ENCODE assay signal across 30 cellular contexts in the genomic region with DNA sequence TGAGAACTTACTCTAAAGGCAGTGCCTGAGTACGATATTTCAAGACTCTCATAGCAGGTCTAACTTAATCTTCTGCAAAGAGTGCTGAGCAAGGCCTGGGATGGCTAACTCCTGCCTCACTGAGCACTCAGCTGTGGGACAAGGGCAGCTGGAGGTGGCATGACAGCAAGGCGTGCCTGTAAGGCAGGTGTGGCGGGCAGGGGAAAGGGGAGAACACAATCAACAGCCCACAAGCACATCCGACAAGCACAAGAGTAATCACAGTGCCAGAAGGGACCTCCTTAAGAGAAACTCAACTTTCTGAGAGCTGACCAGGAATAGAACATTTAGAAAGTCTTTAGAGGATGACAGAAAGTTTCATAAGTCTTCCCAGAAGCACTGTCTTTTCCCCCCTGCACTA. TPM values are rescaled to one million over a fixed set of nuclear protein-coding genes. Genes with fewer than 3 reads are reported as not detected.
"Had no signal": no experiment of that assay in that cellular context is flagged by ENCODE, and none has a peak within 500 bp of the region (broad histone marks: within the 10 kb centered on the region; RNA-seq: fewer than 3 reads in every experiment).

No MANE protein-coding gene starts in this region.

- H3K4me1 Mint-ChIP-seq: mesothelial cell of epicardium had no signal

- H3K9me3 ChIP-seq: esophagus squamous epithelium, gastrocnemius medialis, heart right ventricle, left lung, lower lobe of right lung, mucosa of descending colon had no signal

- H3K27me3 Mint-ChIP-seq: naive thymus-derived CD4-positive, alpha-beta T cell had no signal

- H3K27me3 ChIP-seq: dorsolateral prefrontal cortex, esophagus squamous epithelium, gastrocnemius medialis, heart right ventricle, left lung had no signal

- ATAC-seq: esophagus mucosa; gastrocnemius medialis; heart right ventricle; left cardiac atrium; left lung; left ventricle myocardium superior; lower lobe of right lung; mucosa of descending colon; naive thymus-derived CD4-positive, alpha-beta T cell had no signal

- H3K4me3 ChIP-seq: coronary artery, dorsolateral prefrontal cortex, esophagus squamous epithelium, gastrocnemius medialis, heart right ventricle, left lung, lower lobe of right lung, mucosa of descending colon had no signal

- H3K4me1 ChIP-seq: esophagus squamous epithelium, gastrocnemius medialis, heart right ventricle, left lung, lower lobe of right lung had no signal

- DNase-seq: dermis blood vessel endothelial cell; dorsolateral prefrontal cortex; effector CD4-positive, alpha-beta T cell; effector memory CD4-positive, alpha-beta T cell; erythroblast; esophagus squamous epithelium; foreskin fibroblast; foreskin melanocyte; gastrocnemius medialis; glutamatergic neuron; head of caudate nucleus; heart right ventricle; hippocampal formation; left cardiac atrium; left lung; left ventricle myocardium superior; lower lobe of right lung; mesenchymal stem cell; mucosa of descending colon; naive thymus-derived CD4-positive, alpha-beta T cell had no signal

- H3K4me3 Mint-ChIP-seq: mesothelial cell of epicardium; naive thymus-derived CD4-positive, alpha-beta T cell had no signal

- H3K27ac ChIP-seq: coronary artery, dorsolateral prefrontal cortex, epithelial cell of prostate, esophagus squamous epithelium, gastrocnemius medialis, heart right ventricle, left lung, lower lobe of right lung had no signal

- H3K27ac Mint-ChIP-seq: mesothelial cell of epicardium had no signal

- H3K9me3 Mint-ChIP-seq: mesothelial cell of epicardium; naive thymus-derived CD4-positive, alpha-beta T cell had no signal

RNA-seq across cellular contexts. Expression of a gene that starts 42.0 kb away (rescaled TPM):
- total RNA-seq: dermis blood vessel endothelial cell; esophagus mucosa; esophagus squamous epithelium; gastrocnemius medialis; glomerular endothelial cell; heart right ventricle; kidney epithelial cell; left cardiac atrium; left lung; left ventricle myocardium superior; lower leg skin; lower lobe of right lung; lung microvascular endothelial cell; mesenteric fat pad; mesothelial cell of epicardium; mucosa of descending colon; naive thymus-derived CD4-positive, alpha-beta T cell had no signal
- polyA plus RNA-seq: heart right ventricle, keratinocyte had no signal
